In the genomic region with DNA sequence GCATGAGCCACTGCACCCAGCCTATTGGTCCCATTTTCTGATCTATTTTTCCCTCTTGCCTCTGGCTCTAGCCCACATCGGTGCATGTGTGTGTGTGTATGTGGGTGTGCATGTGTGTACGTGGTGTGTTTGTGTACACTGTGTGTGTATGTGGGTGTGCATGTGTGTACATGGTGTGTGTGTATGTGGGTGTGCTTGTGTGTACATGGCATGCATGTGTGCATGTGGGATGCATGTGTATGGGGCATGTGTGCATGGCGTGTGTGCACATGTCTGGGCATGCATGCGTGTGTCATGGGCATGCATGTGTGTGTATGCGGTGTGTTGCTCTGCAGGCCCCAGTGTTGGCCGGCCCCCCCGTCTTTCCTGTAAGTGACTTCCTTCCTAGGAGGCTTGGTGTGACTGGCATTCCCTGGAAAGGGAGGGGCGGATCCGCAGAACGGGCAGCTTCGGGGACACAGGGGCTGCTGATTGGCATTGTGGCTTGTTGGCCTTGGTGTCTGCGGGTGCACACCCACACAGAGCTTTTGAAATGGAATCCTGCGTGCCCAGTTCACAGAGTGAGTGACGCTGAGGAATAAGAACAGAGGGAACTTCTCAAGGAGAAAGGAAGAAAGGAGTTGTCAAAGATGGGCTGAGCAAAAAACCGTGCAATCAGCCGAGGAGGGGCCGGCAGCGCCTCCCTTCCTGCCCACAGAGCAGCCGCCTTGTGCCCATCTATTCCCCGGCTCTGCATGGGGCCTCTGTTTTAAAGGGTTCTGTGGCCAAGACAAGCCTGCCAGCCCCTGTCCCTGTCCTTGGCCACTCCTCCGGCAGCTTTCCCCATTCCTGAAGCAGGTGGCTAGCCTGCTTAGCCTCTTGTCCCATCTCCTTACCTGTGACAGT, we compare ENCODE assay signal across 1 cellular context.
TF ChIP-seq lines count a peak whose summit lies in the region.

No MANE protein-coding gene starts in this region.

TF ChIP-seq in K562, 482 proteins besides CTCF, POLR2A, EP300 and RAD21 (continued from another document):
- TF ChIP-seq, protein P1, sequence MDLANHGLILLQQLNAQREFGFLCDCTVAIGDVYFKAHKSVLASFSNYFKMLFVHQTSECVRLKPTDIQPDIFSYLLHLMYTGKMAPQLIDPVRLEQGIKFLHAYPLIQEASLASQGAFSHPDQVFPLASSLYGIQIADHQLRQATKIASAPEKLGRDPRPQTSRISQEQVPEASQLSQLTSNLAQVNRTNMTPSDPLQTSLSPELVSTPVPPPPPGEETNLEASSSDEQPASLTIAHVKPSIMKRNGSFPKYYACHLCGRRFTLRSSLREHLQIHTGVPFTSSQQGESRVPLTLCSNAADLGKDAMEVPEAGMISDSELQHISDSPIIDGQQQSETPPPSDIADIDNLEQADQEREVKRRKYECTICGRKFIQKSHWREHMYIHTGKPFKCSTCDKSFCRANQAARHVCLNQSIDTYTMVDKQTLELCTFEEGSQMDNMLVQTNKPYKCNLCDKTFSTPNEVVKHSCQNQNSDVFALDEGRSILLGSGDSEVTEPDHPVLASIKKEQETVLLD (IDR thresholded peaks at IDR 0.05), result no peak
- TF ChIP-seq STAT5A (IDR thresholded peaks at IDR 0.05; ENCODE audit: borderline replicate concordance, low read length), result 0 out of 2 replicates have a peak, but pooled peaks have one; percentile 33
- TF ChIP-seq ZNF232 (CRISPR knock-in tag; IDR thresholded peaks at IDR 0.05), result no peak
- TF ChIP-seq RBBP5 (IDR thresholded peaks at IDR 0.05; ENCODE audit: borderline replicate concordance, insufficient read depth, low read length, poor library complexity, severe bottlenecking), result no peak
- no peak for TF ChIP-seq HCFC1 (IDR thresholded peaks at IDR 0.05; ENCODE audit: low read depth, low read length)
- TF ChIP-seq KDM4B (IDR thresholded peaks at IDR 0.05; ENCODE audit: borderline replicate concordance in 2 of 2, low read depth in 1 of 2), result no peak
- TF ChIP-seq, protein P2, sequence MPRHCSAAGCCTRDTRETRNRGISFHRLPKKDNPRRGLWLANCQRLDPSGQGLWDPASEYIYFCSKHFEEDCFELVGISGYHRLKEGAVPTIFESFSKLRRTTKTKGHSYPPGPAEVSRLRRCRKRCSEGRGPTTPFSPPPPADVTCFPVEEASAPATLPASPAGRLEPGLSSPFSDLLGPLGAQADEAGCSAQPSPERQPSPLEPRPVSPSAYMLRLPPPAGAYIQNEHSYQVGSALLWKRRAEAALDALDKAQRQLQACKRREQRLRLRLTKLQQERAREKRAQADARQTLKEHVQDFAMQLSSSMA (CRISPR knock-in tag; IDR thresholded peaks at IDR 0.05), result no peak
- TF ChIP-seq ZNF431 (CRISPR knock-in tag; IDR thresholded peaks at IDR 0.05), result no peak
- no peak for TF ChIP-seq ZNF75A (CRISPR knock-in tag; IDR thresholded peaks at IDR 0.05)
- TF ChIP-seq NFRKB (IDR thresholded peaks at IDR 0.05; ENCODE audit: low read depth), result 0 out of 2 replicates have a peak, but pooled peaks have one; percentile 49
- peak in 1 of 2 experiments; percentile 96; a peak in 2 of 4 replicates for TF ChIP-seq KDM1A (IDR thresholded peaks at IDR 0.05)
- 0 out of 2 replicates have a peak, but pooled peaks have one; percentile 7 for TF ChIP-seq CBFA2T3 (IDR thresholded peaks at IDR 0.05)
- no peak for TF ChIP-seq SNIP1 (IDR thresholded peaks at IDR 0.05; ENCODE audit: low read depth)
- TF ChIP-seq, protein P3, sequence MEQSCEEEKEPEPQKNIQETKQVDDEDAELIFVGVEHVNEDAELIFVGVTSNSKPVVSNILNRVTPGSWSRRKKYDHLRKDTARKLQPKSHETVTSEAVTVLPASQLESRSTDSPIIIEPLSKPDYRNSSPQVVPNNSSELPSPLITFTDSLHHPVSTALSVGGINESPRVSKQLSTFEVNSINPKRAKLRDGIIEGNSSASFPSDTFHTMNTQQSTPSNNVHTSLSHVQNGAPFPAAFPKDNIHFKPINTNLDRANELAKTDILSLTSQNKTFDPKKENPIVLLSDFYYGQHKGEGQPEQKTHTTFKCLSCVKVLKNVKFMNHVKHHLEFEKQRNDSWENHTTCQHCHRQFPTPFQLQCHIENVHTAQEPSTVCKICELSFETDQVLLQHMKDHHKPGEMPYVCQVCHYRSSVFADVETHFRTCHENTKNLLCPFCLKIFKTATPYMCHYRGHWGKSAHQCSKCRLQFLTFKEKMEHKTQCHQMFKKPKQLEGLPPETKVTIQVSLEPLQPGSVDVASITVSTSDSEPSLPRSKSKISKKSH (CRISPR knock-in tag; IDR thresholded peaks at IDR 0.05), result no peak
- 0 out of 4 replicates have a peak, but pooled peaks of 1 of the 2 experiments have one; percentile 22 for TF ChIP-seq HDAC1 (IDR thresholded peaks at IDR 0.05)
- TF ChIP-seq TRIM24 (IDR thresholded peaks at IDR 0.05), result no peak
- TF ChIP-seq HNRNPL (IDR thresholded peaks at IDR 0.05; ENCODE audit: low read depth, low read length), result no peak
- TF ChIP-seq PHF20 (IDR thresholded peaks at IDR 0.05; ENCODE audit: partially characterized antibody), result peak; percentile 81
- TF ChIP-seq ZNF79 (CRISPR knock-in tag; IDR thresholded peaks at IDR 0.05; ENCODE audit: low read depth), result no peak
- TF ChIP-seq ETV6 (IDR thresholded peaks at IDR 0.05; ENCODE audit: borderline replicate concordance in 1 of 2, low read depth in 2 of 2, low read length in 1 of 2), result no peak
- no peak for TF ChIP-seq ETV6 (CRISPR knock-in tag; IDR thresholded peaks at IDR 0.05; ENCODE audit: borderline replicate concordance)
- no peak for TF ChIP-seq PHTF2 (CRISPR knock-in tag; IDR thresholded peaks at IDR 0.05)
- no peak for TF ChIP-seq ZBTB7A (IDR thresholded peaks at IDR 0.05; ENCODE audit: borderline replicate concordance, control insufficient read depth, low read depth, low read length)
- TF ChIP-seq YBX1 (IDR thresholded peaks at IDR 0.05), result no peak
- TF ChIP-seq NFE2 (IDR thresholded peaks at IDR 0.05; ENCODE audit: low read depth), result no peak
- TF ChIP-seq RBM25 (IDR thresholded peaks at IDR 0.05; ENCODE audit: low read depth, low read length, severe bottlenecking), result no peak
- no peak for TF ChIP-seq NEUROD1 (IDR thresholded peaks at IDR 0.05; ENCODE audit: borderline replicate concordance, low read depth, low read length, partially characterized antibody)
- TF ChIP-seq, protein P4, sequence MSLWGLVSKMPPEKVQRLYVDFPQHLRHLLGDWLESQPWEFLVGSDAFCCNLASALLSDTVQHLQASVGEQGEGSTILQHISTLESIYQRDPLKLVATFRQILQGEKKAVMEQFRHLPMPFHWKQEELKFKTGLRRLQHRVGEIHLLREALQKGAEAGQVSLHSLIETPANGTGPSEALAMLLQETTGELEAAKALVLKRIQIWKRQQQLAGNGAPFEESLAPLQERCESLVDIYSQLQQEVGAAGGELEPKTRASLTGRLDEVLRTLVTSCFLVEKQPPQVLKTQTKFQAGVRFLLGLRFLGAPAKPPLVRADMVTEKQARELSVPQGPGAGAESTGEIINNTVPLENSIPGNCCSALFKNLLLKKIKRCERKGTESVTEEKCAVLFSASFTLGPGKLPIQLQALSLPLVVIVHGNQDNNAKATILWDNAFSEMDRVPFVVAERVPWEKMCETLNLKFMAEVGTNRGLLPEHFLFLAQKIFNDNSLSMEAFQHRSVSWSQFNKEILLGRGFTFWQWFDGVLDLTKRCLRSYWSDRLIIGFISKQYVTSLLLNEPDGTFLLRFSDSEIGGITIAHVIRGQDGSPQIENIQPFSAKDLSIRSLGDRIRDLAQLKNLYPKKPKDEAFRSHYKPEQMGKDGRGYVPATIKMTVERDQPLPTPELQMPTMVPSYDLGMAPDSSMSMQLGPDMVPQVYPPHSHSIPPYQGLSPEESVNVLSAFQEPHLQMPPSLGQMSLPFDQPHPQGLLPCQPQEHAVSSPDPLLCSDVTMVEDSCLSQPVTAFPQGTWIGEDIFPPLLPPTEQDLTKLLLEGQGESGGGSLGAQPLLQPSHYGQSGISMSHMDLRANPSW (CRISPR knock-in tag; IDR thresholded peaks at IDR 0.05), result no peak
